ENCODE assay signal across 13 cellular contexts in the genomic region with DNA sequence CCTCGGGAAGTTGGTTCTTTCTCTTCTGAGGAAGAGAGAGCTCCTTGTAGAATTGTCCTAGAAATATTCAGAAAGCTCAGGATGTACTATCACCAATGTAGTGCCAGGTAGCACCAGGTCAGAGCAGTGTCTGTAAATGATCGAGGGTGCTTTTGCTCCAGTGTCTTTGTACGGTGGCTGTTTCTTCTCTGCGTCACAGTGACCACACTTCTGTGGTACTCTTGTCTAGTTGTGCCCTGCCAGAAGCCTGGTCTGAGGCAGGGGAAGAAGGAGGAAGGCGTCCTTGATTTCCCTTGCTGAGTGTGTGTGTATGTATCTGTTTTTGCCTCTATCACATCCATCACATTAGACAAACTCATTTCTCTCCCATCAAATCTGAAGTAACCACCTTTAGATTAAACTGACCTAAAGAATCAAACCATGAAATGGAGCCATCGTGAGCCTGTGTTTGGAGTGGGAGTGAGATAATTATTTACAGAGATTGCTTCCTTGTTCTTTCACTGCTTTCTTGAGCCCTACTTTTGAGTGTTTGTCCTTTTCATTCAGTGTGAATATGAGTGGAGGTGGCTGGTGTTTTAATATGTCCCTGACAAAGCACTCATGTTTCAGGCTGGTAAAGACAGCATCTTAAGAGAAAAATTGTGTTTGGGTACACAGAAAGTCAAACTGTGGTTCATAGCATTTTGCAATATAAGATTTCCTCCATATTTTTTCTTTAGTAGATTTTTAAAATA.
"Had no signal": no experiment of that assay in that cellular context is flagged by ENCODE, and none has a peak within 500 bp of the region (broad histone marks: within the 10 kb centered on the region; RNA-seq: fewer than 3 reads in every experiment).

No MANE protein-coding gene starts in this region.

- H3K27ac ChIP-seq: colonic mucosa, hepatocyte, neutrophil, ovary had no signal

- H3K4me1 ChIP-seq: colonic mucosa had no signal

- DNase-seq: colonic mucosa; dermis blood vessel endothelial cell; foreskin melanocyte; head of caudate nucleus; mucosa of descending colon; naive thymus-derived CD8-positive, alpha-beta T cell; ovary; right cardiac atrium; small intestine; stimulated activated CD4-positive, alpha-beta T cell treated with anti-CD3 and anti-CD28 coated beads, Interleukin-12 subunit alpha, Interleukin-12 subunit beta, amount 100 ng/mL, for 4 hours; stimulated activated naive CD4-positive, alpha-beta T cell treated with Interleukin-2 at 50 U/mL for 16 hours had no signal

- ATAC-seq: mucosa of descending colon; naive thymus-derived CD8-positive, alpha-beta T cell; right cardiac atrium had no signal

- H3K4me3 ChIP-seq: colonic mucosa, hepatocyte, mucosa of descending colon, ovary had no signal

- H3K36me3 ChIP-seq: colonic mucosa, neutrophil, ovary had no signal

- H3K9me3 ChIP-seq: colonic mucosa, neutrophil, ovary had no signal

- H3K27me3 ChIP-seq: colonic mucosa, ovary had no signal
